8 cellular contexts compared by ENCODE assay signal in genomic region chr1:25566730-25567341, GRCh38. TPM values are rescaled to one million over a fixed set of nuclear protein-coding genes. Genes with fewer than 3 reads are reported as not detected.
DNase-seq lines count a peak whose midpoint lies in the region; ATAC-seq and TF ChIP-seq lines count a peak whose summit lies in the region.

No MANE protein-coding gene starts in this region.

- POLR2A ChIA-PET in CD4-positive, alpha-beta T cell (lab: Charles Lee), result interaction anchor here (0.9 to 10.1 kb wide), 10 partner anchors 12 to 253 kb away, joined by 3 to 193 read pairs (median 6); partner anchors contain the start of genes LDLRAP1 and MTFR1L

- no peaks in the 10 kb centered on the region for H3K27me3 Mint-ChIP-seq in CD4-positive, alpha-beta T cell
- H3K27me3 Mint-ChIP-seq in neural crest cell (ENCODE audit: low read depth), result no peaks in the 10 kb centered on the region

- intact Hi-C loops in CD4-positive, alpha-beta T cell (cut with DNase I, micrococcal nuclease), result loop anchor here in 1 of 2 experiments (10.0 kb wide), 1 partner anchor 62 kb away; no protein-coding TSS in a partner anchor

- peaks cover 74% of the 10 kb centered on the region for H3K4me1 Mint-ChIP-seq in CD4-positive, alpha-beta T cell (ENCODE audit: low read depth)
- H3K4me1 Mint-ChIP-seq in neural crest cell, result peaks cover 85% of the 10 kb centered on the region

- H3K27ac ChIP-seq in CD4-positive, alpha-beta T cell (ENCODE audit: low read depth, low read length), result peak overlapping the region; percentile 15
- no peak overlapping the region for H3K27ac ChIP-seq in OCI-LY3 (ENCODE audit: low read length)

- no peaks in the 10 kb centered on the region for H3K9me3 Mint-ChIP-seq in CD4-positive, alpha-beta T cell
- no peaks in the 10 kb centered on the region for H3K9me3 Mint-ChIP-seq in neural crest cell

- no peaks in the 10 kb centered on the region for H3K27me3 ChIP-seq in CD4-positive, alpha-beta T cell (ENCODE audit: control insufficient read depth, insufficient read depth, low read length)
- H3K27me3 ChIP-seq in OCI-LY3 (ENCODE audit: low read depth, low read length), result no peaks in the 10 kb centered on the region

- no peak for ATAC-seq in CD4-positive, alpha-beta T cell (ENCODE audit: poor library complexity)
- ATAC-seq in HG03045 (IDR thresholded peaks at IDR 0.05; ENCODE audit: unreplicated experiment) (no peak), GM19324 (IDR thresholded peaks at IDR 0.05; ENCODE audit: low FRiP score, unreplicated experiment) (no peak), GM18520 (IDR thresholded peaks at IDR 0.05; ENCODE audit: unreplicated experiment) (no peak)

- H2AFZ ChIP-seq in OCI-LY3 (ENCODE audit: low read depth, low read length), result no peak overlapping the region

- CTCF ChIA-PET in CD4-positive, alpha-beta T cell (lab: Charles Lee), result interaction anchor here (0.6 to 2.0 kb wide), 7 partner anchors 9 to 63 kb away, joined by 3 to 7 read pairs (median 4); partner anchors contain the start of gene LDLRAP1

- H3K9me3 ChIP-seq in CD4-positive, alpha-beta T cell (ENCODE audit: control insufficient read depth, low read length), result no peaks in the 10 kb centered on the region
- no peaks in the 10 kb centered on the region for H3K9me3 ChIP-seq in OCI-LY3 (ENCODE audit: insufficient read depth, low read length)

- H3K27ac Mint-ChIP-seq in CD4-positive, alpha-beta T cell, result peak overlapping the region; percentile 87
- H3K27ac Mint-ChIP-seq in neural crest cell (ENCODE audit: unreplicated experiment), result peak overlapping the region; percentile 84

- peak; percentile 42 for TF ChIP-seq CTCF in CD4-positive, alpha-beta T cell (IDR thresholded peaks at IDR 0.05)
- TF ChIP-seq CTCF in OCI-LY3 (IDR thresholded peaks at IDR 0.05; ENCODE audit: low read depth, low read length) (peak; percentile 33; the same call in 1 of the 2 replicates), neural crest cell (conservative IDR thresholded peaks at IDR 0.05) (no peak)

- no peak overlapping the region for H3K4me3 ChIP-seq in OCI-LY3 (ENCODE audit: low read length)

- H3K4me2 ChIP-seq in OCI-LY3 (ENCODE audit: low read length), result no peak overlapping the region

- peaks cover 12% of the 10 kb centered on the region for H3K4me1 ChIP-seq in OCI-LY3 (ENCODE audit: low read length)

- peak overlapping the region; percentile 99 for H3K4me3 Mint-ChIP-seq in CD4-positive, alpha-beta T cell
- H3K4me3 Mint-ChIP-seq in neural crest cell, result peak overlapping the region; percentile 79

- peaks cover 77% of the 10 kb centered on the region for H3K36me3 Mint-ChIP-seq in CD4-positive, alpha-beta T cell (ENCODE audit: low read depth)
- no peaks in the 10 kb centered on the region for H3K36me3 Mint-ChIP-seq in neural crest cell (ENCODE audit: low read depth)

- H3K79me2 ChIP-seq in OCI-LY3 (ENCODE audit: low read length), result no peaks in the 10 kb centered on the region

- DNase-seq in CD4-positive, alpha-beta T cell, result peak in 5 of 10 experiments; percentile 30 to 67 (median 49)
- DNase-seq in dedifferentiated amniotic fluid mesenchymal stem cell (ENCODE audit: extremely low spot score) (peak; percentile 16), neural crest cell (ENCODE audit: low read depth, low spot score) (peak; percentile 48), A172 (ENCODE audit: low spot score) (no peak)

- H3K36me3 ChIP-seq in OCI-LY3 (replicated peaks; ENCODE audit: low read depth, low read length), result no peaks in the 10 kb centered on the region

- no peak overlapping the region for H3K9ac ChIP-seq in OCI-LY3 (ENCODE audit: low read length)

- no peaks in the 10 kb centered on the region for H4K20me1 ChIP-seq in OCI-LY3 (ENCODE audit: insufficient read depth, low read length)

RNA-seq across cellular contexts. Expression of gene LDLRAP1, which starts 23.4 kb away (rescaled TPM):
- total RNA-seq in CD4-positive, alpha-beta T cell, result 10 to 100 TPM; 70.5 to 73.5 TPM
- total RNA-seq in neural crest cell, result 18.8 and 20.7 TPM in 2 replicates
- 8.0 and 12.7 TPM in 2 replicates for total RNA-seq in A172 (2014; rRNA removed; shearing (Covaris generic))

RNA-seq across cellular contexts. Expression of gene MAN1C1, which starts 49.8 kb away (rescaled TPM):
- 10 to 100 TPM; 44.4 to 46.9 TPM for total RNA-seq in CD4-positive, alpha-beta T cell
- total RNA-seq in neural crest cell, result 19.8 and 22.6 TPM in 2 replicates
- 0.67 and 1.5 TPM in 2 replicates for total RNA-seq in A172 (2014; rRNA removed; shearing (Covaris generic))
